Comparison of ENCODE assay signal across 8 cellular contexts in genomic region chr3:75294124-75294523, GRCh38.
DNase-seq lines count a peak whose midpoint lies in the region; ATAC-seq and TF ChIP-seq lines count a peak whose summit lies in the region.

No MANE protein-coding gene starts in this region.

- H3K27ac ChIP-seq in right lobe of liver (no peak overlapping the region), aorta (ENCODE audit: low read depth in 1 of 2, low read length in 2 of 2) (no peak overlapping the region)

- no peak overlapping the region for H3K27ac Mint-ChIP-seq in Caco-2 (ENCODE audit: unreplicated experiment)
- H3K27ac Mint-ChIP-seq in chondrocyte (ENCODE audit: unreplicated experiment), result no peak overlapping the region
- H3K27ac Mint-ChIP-seq in activated CD8-positive, alpha-beta memory T cell treated with anti-CD3 and anti-CD28 coated beads, Interleukin-2, amount 10 ng/mL, durations not matched to agents 7 days and 5 days, result no peak overlapping the region

- peaks cover 16% of the 10 kb centered on the region for H3K9me3 Mint-ChIP-seq in Caco-2 (ENCODE audit: unreplicated experiment)
- H3K9me3 Mint-ChIP-seq in chondrocyte (ENCODE audit: low read depth), result peaks cover 10% of the 10 kb centered on the region
- H3K9me3 Mint-ChIP-seq in activated CD8-positive, alpha-beta memory T cell treated with anti-CD3 and anti-CD28 coated beads, Interleukin-2, amount 10 ng/mL, durations not matched to agents 7 days and 5 days (ENCODE audit: low read depth), result no peaks in the 10 kb centered on the region

- intact Hi-C loops in Caco-2 (cut with micrococcal nuclease; ENCODE audit: unreplicated experiment), result loop anchor here (1.0 to 10.0 kb wide), 6 partner anchors 35 to 258 kb away; no protein-coding TSS in a partner anchor
- intact Hi-C loops in right lobe of liver (cut with DNase I), result no loop called here
- intact Hi-C loops in aorta (cut with DNase I), result loop anchor here (5.0 to 10.0 kb wide), 2 partner anchors 133 to 291 kb away; no protein-coding TSS in a partner anchor

- peak; percentile 24 to 36 for DNase-seq in Caco-2
- peak; percentile 6 for DNase-seq in NB4 (ENCODE audit: low read depth)
- DNase-seq in chondrocyte (ENCODE audit: low spot score), result no peak
- DNase-seq in right lobe of liver, result peak in 2 of 3 donors; percentile 23 to 41
- peak in 1 of 2 donors; percentile 75 for DNase-seq in aorta
- DNase-seq in activated CD8-positive, alpha-beta memory T cell treated with anti-CD3 and anti-CD28 coated beads, Interleukin-2, amount 10 ng/mL, durations not matched to agents 7 days and 5 days, result no peak
- DNase-seq in activated CD4-positive, alpha-beta T cell treated with anti-CD3 and anti-CD28 coated beads, Interleukin-2, amount 50 U/mL, for 4 hours, result no peak

- H3K27me3 ChIP-seq in Caco-2 (replicated peaks; ENCODE audit: control insufficient read depth, insufficient read depth, low read length) (no peaks in the 10 kb centered on the region), right lobe of liver (no peaks in the 10 kb centered on the region), aorta (ENCODE audit: control insufficient read depth in 1 of 2, insufficient read depth in 2 of 2, low read length in 1 of 2) (no peaks in the 10 kb centered on the region)

- no peaks in the 10 kb centered on the region for H3K9me3 ChIP-seq in Caco-2
- H3K9me3 ChIP-seq in right lobe of liver, result no peaks in the 10 kb centered on the region
- H3K9me3 ChIP-seq in aorta (ENCODE audit: control insufficient read depth, low read length), result no peaks in the 10 kb centered on the region

- no TSS peak for BruUV-seq in Caco-2 (replicated peaks; lab: Mats Ljungman, UMichigan)

- TF ChIP-seq POLR2A in NB4 (IDR thresholded peaks at IDR 0.05; ENCODE audit: extremely low read depth, insufficient read length), result no peak
- no peak for TF ChIP-seq POLR2A in right lobe of liver (IDR thresholded peaks at IDR 0.05)

- H3K4me1 Mint-ChIP-seq in Caco-2 (ENCODE audit: low read depth, unreplicated experiment) (no peaks in the 10 kb centered on the region), chondrocyte (ENCODE audit: low read depth) (no peaks in the 10 kb centered on the region)
- no peaks in the 10 kb centered on the region for H3K4me1 Mint-ChIP-seq in activated CD8-positive, alpha-beta memory T cell treated with anti-CD3 and anti-CD28 coated beads, Interleukin-2, amount 10 ng/mL, durations not matched to agents 7 days and 5 days

- H3K36me3 Mint-ChIP-seq in Caco-2 (ENCODE audit: insufficient read depth, unreplicated experiment) (no peaks in the 10 kb centered on the region), chondrocyte (ENCODE audit: low read depth) (peaks cover 6% of the 10 kb centered on the region)
- no peaks in the 10 kb centered on the region for H3K36me3 Mint-ChIP-seq in activated CD8-positive, alpha-beta memory T cell treated with anti-CD3 and anti-CD28 coated beads, Interleukin-2, amount 10 ng/mL, durations not matched to agents 7 days and 5 days

- WGBS in right lobe of liver (ENCODE audit: insufficient coverage, low coverage, low lambda C conversion rate, missing lambda C conversion rate), result 20% methylated on average over 1 of the region's 4 CpGs
- 2 to 4% methylated on average over 4 of the region's 4 CpGs for WGBS in aorta, 2 donors

- no peak overlapping the region for H3K4me3 Mint-ChIP-seq in Caco-2 (ENCODE audit: unreplicated experiment)
- H3K4me3 Mint-ChIP-seq in chondrocyte (ENCODE audit: unreplicated experiment), result no peak overlapping the region
- H3K4me3 Mint-ChIP-seq in activated CD8-positive, alpha-beta memory T cell treated with anti-CD3 and anti-CD28 coated beads, Interleukin-2, amount 10 ng/mL, durations not matched to agents 7 days and 5 days, result no peak overlapping the region

- no peak overlapping the region for H3K4me3 ChIP-seq in Caco-2 (ENCODE audit: low read depth, low read length)
- no peak overlapping the region for H3K4me3 ChIP-seq in NB4 (ENCODE audit: low read depth, low read length)
- no peak overlapping the region for H3K4me3 ChIP-seq in right lobe of liver
- no peak overlapping the region for H3K4me3 ChIP-seq in aorta (ENCODE audit: low read length in 2 of 2)

- POLR2A ChIA-PET in Caco-2 (lab: Charles Lee), result no interaction called here

- TF ChIP-seq CTCF in Caco-2 (IDR thresholded peaks at IDR 0.05; ENCODE audit: insufficient read depth in 1 of 2, low read depth in 1 of 2, low read length in 1 of 2, severe bottlenecking in 1 of 2, unreplicated experiment in 1 of 2), result peak; percentile 48 to 56
- TF ChIP-seq CTCF in NB4 (IDR thresholded peaks at IDR 0.05; ENCODE audit: low read depth, low read length), result peak; percentile 48
- peak; percentile 85 for TF ChIP-seq CTCF in chondrocyte (IDR thresholded peaks at IDR 0.05)
- TF ChIP-seq CTCF in right lobe of liver (IDR thresholded peaks at IDR 0.05), result peak; percentile 42 to 55 (median 54)

- CTCF ChIA-PET in Caco-2 (lab: Charles Lee), result no interaction called here
- CTCF ChIA-PET in activated CD8-positive, alpha-beta memory T cell treated with anti-CD3 and anti-CD28 coated beads, Interleukin-2, amount 10 ng/mL, durations not matched to agents 7 days and 5 days (lab: Charles Lee), result no interaction called here

- H3K36me3 ChIP-seq in Caco-2 (ENCODE audit: control insufficient read depth, insufficient read depth, low read length), result no peaks in the 10 kb centered on the region
- H3K36me3 ChIP-seq in right lobe of liver, result no peaks in the 10 kb centered on the region
- H3K36me3 ChIP-seq in aorta (ENCODE audit: control insufficient read depth in 1 of 2, insufficient read depth in 2 of 2, low read length in 1 of 2), result no peaks in the 10 kb centered on the region

- ATAC-seq in GM19395 (IDR thresholded peaks at IDR 0.05; ENCODE audit: unreplicated experiment), result peak; percentile 74
- peak; percentile 90 to 99 (median 94) for ATAC-seq in right lobe of liver
- peak; percentile 94 for ATAC-seq in aorta (ENCODE audit: low FRiP score)
- ATAC-seq in activated CD8-positive, alpha-beta memory T cell treated with anti-CD3 and anti-CD28 coated beads, Interleukin-2, amount 10 ng/mL, durations not matched to agents 7 days and 5 days, result no peak

- H3K4me1 ChIP-seq in Caco-2, result no peaks in the 10 kb centered on the region
- no peaks in the 10 kb centered on the region for H3K4me1 ChIP-seq in right lobe of liver
- no peaks in the 10 kb centered on the region for H3K4me1 ChIP-seq in aorta (ENCODE audit: control insufficient read depth in 1 of 2, insufficient read depth in 2 of 2, low read length in 2 of 2)

- H3K27me3 Mint-ChIP-seq in Caco-2 (ENCODE audit: insufficient read depth, unreplicated experiment), result peaks cover 2% of the 10 kb centered on the region
- H3K27me3 Mint-ChIP-seq in chondrocyte (ENCODE audit: low read depth), result peaks cover 14% of the 10 kb centered on the region
- no peaks in the 10 kb centered on the region for H3K27me3 Mint-ChIP-seq in activated CD8-positive, alpha-beta memory T cell treated with anti-CD3 and anti-CD28 coated beads, Interleukin-2, amount 10 ng/mL, durations not matched to agents 7 days and 5 days

Comparison
In these comparisons a context has a peak if more than half of its experiments do, and no peak if none do; other contexts are left out.
1. DNase-seq: peak in Caco-2 (2 of 2), NB4 (single experiment) and right lobe of liver (2 of 3); none in chondrocyte (single experiment), activated CD8-positive, alpha-beta memory T cell treated with anti-CD3 and anti-CD28 coated beads, Interleukin-2, amount 10 ng/mL, durations not matched to agents 7 days and 5 days (single experiment) and activated CD4-positive, alpha-beta T cell treated with anti-CD3 and anti-CD28 coated beads, Interleukin-2, amount 50 U/mL, for 4 hours (0 of 2).
2. intact Hi-C loops: an anchor here in Caco-2 (1.0 to 10.0 kb wide) and aorta (5.0 to 10.0 kb wide); none called in right lobe of liver.
3. Peak in every context shown above with its lines, with median percentiles within 50 percentile points of each other: CTCF ChIP-seq.